ENCODE assay signal across 12 cellular contexts in the genomic region with DNA sequence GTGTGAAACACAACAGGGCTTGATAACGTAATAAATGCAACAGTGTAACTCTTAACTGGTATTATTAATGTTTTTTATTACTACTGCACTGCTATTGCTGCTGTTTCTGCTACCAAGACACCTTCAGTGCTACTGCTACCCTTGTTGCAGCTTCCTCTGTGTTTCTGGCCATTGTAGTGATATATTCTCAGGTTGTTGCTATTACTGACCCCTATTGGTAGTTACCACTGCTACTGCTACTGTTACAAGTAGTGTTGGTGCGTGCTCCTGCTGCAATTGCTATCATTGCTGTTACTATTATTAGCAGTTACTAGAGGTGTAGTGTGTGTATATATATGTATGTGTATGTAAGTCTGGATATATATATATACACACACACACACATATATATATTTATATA.
A peak's percentile ranks its signal among the peaks of the same experiment; 100 is the strongest.
DNase-seq lines count a peak whose midpoint lies in the region; ATAC-seq and TF ChIP-seq lines count a peak whose summit lies in the region.
"Had no signal": no experiment of that assay in that cellular context is flagged by ENCODE, and none has a peak within 500 bp of the region (broad histone marks: within the 10 kb centered on the region; RNA-seq: fewer than 3 reads in every experiment).

No MANE protein-coding gene starts in this region.

- H3K36me3 ChIP-seq in A673 (ENCODE audit: insufficient read depth, low read length, poor library complexity, severe bottlenecking): no peaks in the 10 kb centered on the region

- no peak overlapping the region for H3K4me3 ChIP-seq in A673 (ENCODE audit: low read depth, low read length, poor library complexity, severe bottlenecking)
- H3K4me3 ChIP-seq: lung had no signal

- no peak for TF ChIP-seq POLR2A in erythroblast (IDR thresholded peaks at IDR 0.05; ENCODE audit: low read length)

- peaks cover 2 to 8% (median 4%) of the 10 kb centered on the region in 3 donors for H3K27me3 Mint-ChIP-seq in CD14-positive monocyte (ENCODE audit: low read depth in 3 of 3)
- peaks cover 6% of the 10 kb centered on the region for H3K27me3 Mint-ChIP-seq in activated naive CD8-positive, alpha-beta T cell treated with anti-CD3 and anti-CD28 coated beads for 36 hours

- H3K4me1 Mint-ChIP-seq in CD14-positive monocyte: peaks cover 4% of the 10 kb centered on the region
- peaks cover 3% of the 10 kb centered on the region for H3K4me1 Mint-ChIP-seq in activated naive CD8-positive, alpha-beta T cell treated with anti-CD3 and anti-CD28 coated beads for 36 hours

- POLR2A ChIA-PET in A673 (lab: Charles Lee; ENCODE audit: low non-redundant PET): no interaction called here

- intact Hi-C loops in A673 (cut with micrococcal nuclease; ENCODE audit: unreplicated experiment): no loop called here
- intact Hi-C loops in CD14-positive monocyte (cut with micrococcal nuclease): loop anchor here in 1 of 2 donors (5.0 kb wide), 1 partner anchor 842 kb away; no protein-coding TSS in a partner anchor

- CTCF ChIA-PET in A673 (lab: Charles Lee): interaction anchor here (0.6 kb wide), 1 partner anchor 134 kb away, joined by 8 read pairs; no protein-coding TSS in a partner anchor

- no peak overlapping the region for H3K27ac Mint-ChIP-seq in CD14-positive monocyte
- no peak overlapping the region for H3K27ac Mint-ChIP-seq in activated naive CD8-positive, alpha-beta T cell treated with anti-CD3 and anti-CD28 coated beads for 36 hours

- peak; percentile 61 for ATAC-seq in GM18867 (IDR thresholded peaks at IDR 0.05; ENCODE audit: unreplicated experiment)

- no peaks in the 10 kb centered on the region for H3K9me3 ChIP-seq in A673 (ENCODE audit: low read depth, low read length, poor library complexity, severe bottlenecking)

- BruUV-seq in A673 (replicated peaks; lab: Mats Ljungman, UMichigan): no TSS peak

- H3K27ac ChIP-seq in A673 (ENCODE audit: low read depth, low read length, poor library complexity, severe bottlenecking): no peak overlapping the region

- DNase-seq in A673 (ENCODE audit: low spot score) (peak; percentile 33), NCI-H748 treated with DMSO at 0.1 percent for 48 hours (lab: John Stamatoyannopoulos, UW) (peak; percentile 23), erythroblast (lab: John Stamatoyannopoulos, UW) (peak; percentile 1 to 4), CD14-positive monocyte (ENCODE audit: low spot score) (no peak), superior temporal gyrus (ENCODE audit: extremely low spot score) (no peak), NOMO-1 treated with dmso at 0.1 percent for 144 hours (lab: John Stamatoyannopoulos, UW; ENCODE audit: unreplicated experiment) (no peak)
- DNase-seq in activated naive CD8-positive, alpha-beta T cell treated with anti-CD3 and anti-CD28 coated beads for 36 hours: no peak
- DNase-seq: cerebellar nuclear complex, DMS153, NCI-H1417 had no signal

- no peak overlapping the region for H3K4me3 Mint-ChIP-seq in CD14-positive monocyte
- no peak overlapping the region for H3K4me3 Mint-ChIP-seq in activated naive CD8-positive, alpha-beta T cell treated with anti-CD3 and anti-CD28 coated beads for 36 hours

- H3K27me3 ChIP-seq in A673 (replicated peaks; ENCODE audit: insufficient read depth, low read depth, low read length, poor library complexity): no peaks in the 10 kb centered on the region

- no peaks in the 10 kb centered on the region for H3K36me3 Mint-ChIP-seq in CD14-positive monocyte
- H3K36me3 Mint-ChIP-seq in activated naive CD8-positive, alpha-beta T cell treated with anti-CD3 and anti-CD28 coated beads for 36 hours: no peaks in the 10 kb centered on the region

- H3K9me3 Mint-ChIP-seq in CD14-positive monocyte: no peaks in the 10 kb centered on the region
- H3K9me3 Mint-ChIP-seq in activated naive CD8-positive, alpha-beta T cell treated with anti-CD3 and anti-CD28 coated beads for 36 hours: no peaks in the 10 kb centered on the region

- H3K4me1 ChIP-seq in A673 (ENCODE audit: insufficient read depth, low read length, poor library complexity, severe bottlenecking): peaks cover 11% of the 10 kb centered on the region

- peak; percentile 54 for TF ChIP-seq CTCF in A673 (conservative IDR thresholded peaks at IDR 0.05; ENCODE audit: low read depth, low read length)
- no peak for TF ChIP-seq CTCF in CD14-positive monocyte (IDR thresholded peaks at IDR 0.05)

Comparison
In these comparisons a context has a peak if more than half of its experiments do, and no peak if none do; other contexts are left out.
1. DNase-seq: peak in A673 (single experiment), NCI-H748 treated with DMSO at 0.1 percent for 48 hours (single experiment) and erythroblast (2 of 2); none in CD14-positive monocyte (single experiment), activated naive CD8-positive, alpha-beta T cell treated with anti-CD3 and anti-CD28 coated beads for 36 hours (single experiment), superior temporal gyrus (single experiment) and NOMO-1 treated with dmso at 0.1 percent for 144 hours (single experiment).